Comparison of ENCODE assay signal across 35 cellular contexts in the genomic region with DNA sequence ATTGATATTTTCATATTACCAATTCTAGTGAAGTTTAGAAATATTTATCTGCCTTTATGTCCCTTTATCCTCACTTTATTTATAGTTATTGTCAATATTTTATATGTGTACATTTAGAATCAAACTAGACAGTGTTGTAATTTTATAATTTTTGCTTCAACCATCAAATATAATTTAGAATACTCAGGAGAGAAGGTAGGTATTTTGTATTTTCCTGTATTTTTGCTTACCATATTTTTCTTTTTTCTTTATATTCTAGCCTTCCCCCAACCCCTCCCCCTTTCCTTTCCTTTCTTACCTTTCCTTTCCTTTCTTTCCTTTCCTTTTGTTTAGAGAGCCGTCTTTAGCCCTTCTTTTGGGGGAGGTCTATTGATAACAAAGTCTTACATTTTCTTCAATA.
"Had no signal": no experiment of that assay in that cellular context is flagged by ENCODE, and none has a peak within 500 bp of the region (broad histone marks: within the 10 kb centered on the region; RNA-seq: fewer than 3 reads in every experiment).

No MANE protein-coding gene starts in this region.

- H3K36me3 ChIP-seq: MG63 had no signal

- H3K27me3 ChIP-seq: MG63 had no signal

- DNase-seq: Karpas-422, Kasumi-1, MG63, MM.1S, MV-4-11, NCI-H1048, NCI-H1092, NCI-H1092 treated with DMSO at 0.1 percent for 48 hours, NCI-H1105, NCI-H1105 treated with DMSO at 0.1 percent for 48 hours, NCI-H1417, NCI-H1417 treated with DMSO at 0.1 percent for 48 hours, NCI-H1436, NCI-H1436 treated with DMSO at 0.1 percent for 48 hours, NCI-H146, NCI-H1694, NCI-H1694 treated with DMSO at 0.1 percent for 48 hours, NCI-H187, NCI-H187 treated with DMSO at 0.1 percent for 48 hours, NCI-H1930, NCI-H2029, NCI-H2029 treated with DMSO at 0.1 percent for 48 hours, NCI-H2081, NCI-H2081 treated with DMSO at 0.1 percent for 48 hours, NCI-H2107, NCI-H2171, NCI-H2171 treated with DMSO at 0.1 percent for 48 hours, NCI-H2227 treated with DMSO at 0.1 percent for 48 hours, NCI-H226, NCI-H345, NCI-H446, NCI-H446 treated with DMSO at 0.1 percent for 48 hours, NCI-H510A, NCI-H510A treated with DMSO at 0.1 percent for 48 hours, NCI-H524 had no signal

- H3K4me3 ChIP-seq: MG63 had no signal

- H3K9me3 ChIP-seq: MG63 had no signal
